Comparison of ENCODE assay signal across 14 cellular contexts in the genomic region with DNA sequence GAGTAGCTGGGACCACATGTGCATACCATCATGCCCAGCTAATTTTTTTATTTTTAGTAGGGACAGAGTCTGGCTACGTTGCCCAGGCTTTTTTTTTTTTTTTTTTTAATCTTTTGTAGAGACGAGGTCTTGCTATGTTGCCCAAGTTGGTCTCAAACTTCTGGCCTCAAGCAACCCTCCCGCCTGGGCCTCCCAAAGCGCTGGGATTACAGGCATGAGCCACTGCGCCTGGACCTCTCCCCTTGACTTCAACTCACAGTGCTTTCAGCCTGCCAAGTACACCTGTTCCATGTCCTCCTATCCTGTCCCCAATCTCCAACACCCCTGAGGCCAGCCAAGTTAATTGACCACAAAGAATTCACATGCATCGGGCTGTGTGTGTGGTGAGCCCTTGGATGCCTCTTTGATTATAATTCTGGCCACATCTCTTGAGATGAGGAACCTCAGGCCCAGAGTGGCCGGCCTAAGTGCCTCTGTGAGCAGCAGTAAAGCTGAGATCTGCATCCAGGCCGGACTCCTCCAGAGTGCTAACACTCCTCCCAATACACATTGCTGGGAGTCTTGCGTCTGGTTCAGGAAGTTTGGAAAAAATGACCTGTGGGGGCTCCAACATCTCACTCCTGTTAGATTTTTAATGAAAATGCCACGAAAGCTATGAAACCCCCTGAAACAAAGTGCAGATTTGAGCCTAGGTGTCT. TPM values are rescaled to one million over a fixed set of nuclear protein-coding genes. Genes with fewer than 3 reads are reported as not detected.
DNase-seq lines count a peak whose midpoint lies in the region; ATAC-seq and TF ChIP-seq lines count a peak whose summit lies in the region.
"Had no signal": no experiment of that assay in that cellular context is flagged by ENCODE, and none has a peak within 500 bp of the region (broad histone marks: within the 10 kb centered on the region; RNA-seq: fewer than 3 reads in every experiment).

No MANE protein-coding gene starts in this region.

- H3K27me3 ChIP-seq in endodermal cell (ENCODE audit: control insufficient read depth, insufficient read depth, low read length, poor library complexity, severe bottlenecking) = no peaks in the 10 kb centered on the region
- H3K27me3 ChIP-seq: foreskin keratinocyte, testis had no signal

- intact Hi-C loops in OCI-LY7 (cut with micrococcal nuclease; ENCODE audit: unreplicated experiment) = no loop called here

- TF ChIP-seq CTCF in OCI-LY7 (conservative IDR thresholded peaks at IDR 0.05; ENCODE audit: low read length) (no peak), endodermal cell (conservative IDR thresholded peaks at IDR 0.05) (no peak)

- H3K9me2 ChIP-seq in OCI-LY7 (ENCODE audit: insufficient read depth, low read length) = no peaks in the 10 kb centered on the region

- H3K9me3 Mint-ChIP-seq in activated T-cell treated with anti-CD3 and anti-CD28 coated beads, Interleukin-2, amount 50 U/mL, for 4 hours = no peaks in the 10 kb centered on the region
- no peaks in the 10 kb centered on the region for H3K9me3 Mint-ChIP-seq in endodermal cell
- no peaks in the 10 kb centered on the region for H3K9me3 Mint-ChIP-seq in stimulated activated memory B cell treated with anti-CD40 and anti-IgM and Interleukin-4, amounts not matched to agents 10 μg/mL and 1 μg/mL and 100 μg/mL, for 72 hours

- H3K27ac Mint-ChIP-seq in endodermal cell = peak overlapping the region; percentile 96
- H3K27ac Mint-ChIP-seq in stimulated activated memory B cell treated with anti-CD40 and anti-IgM and Interleukin-4, amounts not matched to agents 10 μg/mL and 1 μg/mL and 100 μg/mL, for 72 hours = peak overlapping the region; percentile 54

- POLR2A ChIA-PET in OCI-LY7 (lab: Charles Lee) = interaction anchor here (0.6 to 3.9 kb wide), 5 partner anchors 11 to 313 kb away, joined by 3 to 26 read pairs (median 7); a partner anchor contains a TSS

- H3K4me3 Mint-ChIP-seq in activated T-cell treated with anti-CD3 and anti-CD28 coated beads, Interleukin-2, amount 50 U/mL, for 4 hours = peak overlapping the region; percentile 6
- H3K4me3 Mint-ChIP-seq in endodermal cell = no peak overlapping the region
- H3K4me3 Mint-ChIP-seq in stimulated activated memory B cell treated with anti-CD40 and anti-IgM and Interleukin-4, amounts not matched to agents 10 μg/mL and 1 μg/mL and 100 μg/mL, for 72 hours = peak overlapping the region; percentile 56

- H2AFZ ChIP-seq in OCI-LY7 (ENCODE audit: low read length) = no peak overlapping the region

- no peak for ATAC-seq in activated T-cell treated with anti-CD3 and anti-CD28 coated beads, Interleukin-2, amount 50 U/mL, for 4 hours
- ATAC-seq in stimulated activated memory B cell treated with anti-CD40 and anti-IgM and Interleukin-4, amounts not matched to agents 10 μg/mL and 1 μg/mL and 100 μg/mL, for 72 hours = no peak
- ATAC-seq in GM18858 (IDR thresholded peaks at IDR 0.05; ENCODE audit: unreplicated experiment) = no peak
- ATAC-seq: foreskin keratinocyte had no signal

- H3K27ac ChIP-seq in OCI-LY7 (ENCODE audit: low read depth, low read length, poor library complexity, severe bottlenecking) (peak overlapping the region; percentile 76), endodermal cell (ENCODE audit: low read depth, low read length) (no peak overlapping the region)
- H3K27ac ChIP-seq: foreskin keratinocyte, testis had no signal

- no peaks in the 10 kb centered on the region for H3K27me3 Mint-ChIP-seq in activated T-cell treated with anti-CD3 and anti-CD28 coated beads, Interleukin-2, amount 50 U/mL, for 4 hours (ENCODE audit: low read depth)
- H3K27me3 Mint-ChIP-seq in endodermal cell (ENCODE audit: insufficient read depth) = no peaks in the 10 kb centered on the region
- no peaks in the 10 kb centered on the region for H3K27me3 Mint-ChIP-seq in stimulated activated memory B cell treated with anti-CD40 and anti-IgM and Interleukin-4, amounts not matched to agents 10 μg/mL and 1 μg/mL and 100 μg/mL, for 72 hours

- 83 to 92% methylated on average over 7 to 10 of the region's 10 CpGs for WGBS in endodermal cell (ENCODE audit: insufficient coverage in 1 of 2, insufficient read length in 1 of 2), 2 experiments

- H3K9ac ChIP-seq in endodermal cell (ENCODE audit: extremely low read depth, low read length, poor library complexity, severe bottlenecking) = no peak overlapping the region

- H3K9me3 ChIP-seq in OCI-LY7 (ENCODE audit: low read length) (no peaks in the 10 kb centered on the region), endodermal cell (ENCODE audit: control insufficient read depth, low read length) (no peaks in the 10 kb centered on the region)
- H3K9me3 ChIP-seq: testis had no signal

- H3K4me1 ChIP-seq in OCI-LY7 (ENCODE audit: insufficient read depth, low read length, poor library complexity, severe bottlenecking) = peaks cover 34% of the 10 kb centered on the region
- peaks cover 5% of the 10 kb centered on the region for H3K4me1 ChIP-seq in endodermal cell (ENCODE audit: control insufficient read depth, insufficient read depth, low read length)
- H3K4me1 ChIP-seq: foreskin keratinocyte had no signal

- peaks cover 15% of the 10 kb centered on the region; the same call in 1 of the 2 replicates for H4K20me1 ChIP-seq in OCI-LY7 (ENCODE audit: insufficient read depth, low read length)

- H3K36me3 ChIP-seq in OCI-LY7 (ENCODE audit: insufficient read depth, low read length) = peaks cover 69% of the 10 kb centered on the region
- H3K36me3 ChIP-seq in endodermal cell (ENCODE audit: control insufficient read depth, insufficient read depth, low read length) = peaks cover 40% of the 10 kb centered on the region

- BruUV-seq in OCI-LY7 (replicated peaks; lab: Mats Ljungman, UMichigan) = no TSS peak

- H3K79me2 ChIP-seq in OCI-LY7 (ENCODE audit: insufficient read depth, low read depth, low read length) = peaks cover 92% of the 10 kb centered on the region

- H3K4me1 Mint-ChIP-seq in activated T-cell treated with anti-CD3 and anti-CD28 coated beads, Interleukin-2, amount 50 U/mL, for 4 hours (ENCODE audit: low read depth) = peaks cover 56% of the 10 kb centered on the region
- H3K4me1 Mint-ChIP-seq in endodermal cell = peaks cover 27% of the 10 kb centered on the region
- peaks cover 70% of the 10 kb centered on the region for H3K4me1 Mint-ChIP-seq in stimulated activated memory B cell treated with anti-CD40 and anti-IgM and Interleukin-4, amounts not matched to agents 10 μg/mL and 1 μg/mL and 100 μg/mL, for 72 hours

- peaks cover 18% of the 10 kb centered on the region for H3K36me3 Mint-ChIP-seq in activated T-cell treated with anti-CD3 and anti-CD28 coated beads, Interleukin-2, amount 50 U/mL, for 4 hours (ENCODE audit: insufficient read depth)
- H3K36me3 Mint-ChIP-seq in endodermal cell (ENCODE audit: low read depth) = peaks cover 45% of the 10 kb centered on the region
- peaks cover 54% of the 10 kb centered on the region for H3K36me3 Mint-ChIP-seq in stimulated activated memory B cell treated with anti-CD40 and anti-IgM and Interleukin-4, amounts not matched to agents 10 μg/mL and 1 μg/mL and 100 μg/mL, for 72 hours

- H3K4me2 ChIP-seq in OCI-LY7 (ENCODE audit: low read length) = peak overlapping the region; percentile 78

- CTCF ChIA-PET in OCI-LY7 (lab: Charles Lee; ENCODE audit: unreplicated experiment) = interaction anchor here (1.1 kb wide), 1 partner anchor 23 kb away, joined by 3 read pairs; no protein-coding TSS in a partner anchor

- H3K4me3 ChIP-seq in OCI-LY7 (ENCODE audit: low read depth, low read length, poor library complexity, severe bottlenecking) (peak overlapping the region; percentile 45), endodermal cell (ENCODE audit: low read length) (no peak overlapping the region)
- H3K4me3 ChIP-seq: testis had no signal

- no peak for DNase-seq in activated T-cell treated with anti-CD3 and anti-CD28 coated beads, Interleukin-2, amount 50 U/mL, for 4 hours
- no peak for DNase-seq in activated T-cell treated with anti-CD3 and anti-CD28 coated beads for 4 hours
- no peak for DNase-seq in OCI-LY7 (ENCODE audit: low spot score)
- peak; percentile 75 for DNase-seq in endodermal cell
- DNase-seq in NCI-H69 (lab: John Stamatoyannopoulos, UW) = no peak
- no peak for DNase-seq in mucosa of gallbladder (ENCODE audit: low spot score)
- DNase-seq: ACHN; DMS153; effector CD8-positive, alpha-beta T cell; foreskin keratinocyte; NCI-H1105; testis had no signal

RNA-seq across cellular contexts. Expression of a gene that starts 6.8 kb away (rescaled TPM):
- 10 to 100 TPM; 70.4 to 90.8 (median 74.6) TPM for total RNA-seq in activated T-cell treated with anti-CD3 and anti-CD28 coated beads, Interleukin-2, amount 50 U/mL, for 4 hours
- 30.9 and 42.2 TPM in 2 replicates for total RNA-seq in OCI-LY7 (2014; rRNA removed; shearing (Covaris generic))
- total RNA-seq in OCI-LY7 (2022) (71.1 and 85.9 TPM in 2 replicates), endodermal cell (10 to 100 TPM; 32.4 to 36.6 TPM), mucosa of gallbladder (53.1 TPM)
- polyA plus RNA-seq in endodermal cell (2013, experiment 1 of 2) = 25.7 TPM
- 28.0 TPM for polyA plus RNA-seq in endodermal cell (2013, experiment 2 of 2)
